In genomic region chr9:88219601-88220000, GRCh38 we compare ENCODE assay signal across 27 cellular contexts.
"Had no signal": no experiment of that assay in that cellular context is flagged by ENCODE, and none has a peak within 500 bp of the region (broad histone marks: within the 10 kb centered on the region; RNA-seq: fewer than 3 reads in every experiment).

No MANE protein-coding gene starts in this region.

- ATAC-seq: activated CD8-positive, alpha-beta T cell treated with anti-CD3 and anti-CD28 coated beads for 36 hours; natural killer cell; pancreas; psoas muscle; stimulated activated naive CD8-positive, alpha-beta T cell treated with anti-CD3 and anti-CD28 coated beads, Interleukin-15, Interleukin-2, amounts not matched to agents 100 U/mL and 50 U/mL, for 24 hours had no signal

- H3K4me1 ChIP-seq: ascending aorta, breast epithelium, colonic mucosa, esophagus squamous epithelium, pancreas, psoas muscle, thyroid gland had no signal

- H3K36me3 ChIP-seq: ascending aorta, breast epithelium, colonic mucosa, esophagus squamous epithelium, left ventricle myocardium inferior, pancreas, right atrium auricular region, thyroid gland, WERI-Rb-1 had no signal

- H3K36me3 Mint-ChIP-seq: activated naive CD4-positive, alpha-beta T cell treated with anti-CD3 and anti-CD28 coated beads, Interleukin-2, amount 50 U/mL, for 24 hours; natural killer cell had no signal

- H3K27me3 ChIP-seq: ascending aorta, breast epithelium, colonic mucosa, hepatocyte, pancreas, right atrium auricular region, thyroid gland had no signal

- H3K27ac ChIP-seq: ascending aorta, breast epithelium, colonic mucosa, esophagus squamous epithelium, hepatocyte, left ventricle myocardium inferior, pancreas, psoas muscle, right atrium auricular region, thyroid gland, WERI-Rb-1 had no signal

- H3K4me3 Mint-ChIP-seq: activated CD4-positive, alpha-beta T cell treated with anti-CD3 and anti-CD28 coated beads, Interleukin-2, amount 10 ng/mL, durations not matched to agents 7 days and 5 days; activated CD8-positive, alpha-beta T cell treated with anti-CD3 and anti-CD28 coated beads for 36 hours; activated naive CD4-positive, alpha-beta T cell treated with anti-CD3 and anti-CD28 coated beads, Interleukin-2, amount 50 U/mL, for 24 hours; central memory CD8-positive, alpha-beta T cell; endodermal cell; natural killer cell; T-helper 2 cell treated with Interferon-gamma antibody and Interleukin-4, amounts not matched to agents 5 μg/mL and 100 μg/mL, for 36 hours had no signal

- H3K4me3 ChIP-seq: ascending aorta, breast epithelium, colonic mucosa, esophagus squamous epithelium, hepatocyte, left ventricle myocardium inferior, pancreas, psoas muscle, right atrium auricular region, thyroid gland had no signal

- DNase-seq: activated CD4-positive, alpha-beta T cell treated with anti-CD3 and anti-CD28 coated beads, Interleukin-2, amount 10 ng/mL, durations not matched to agents 7 days and 5 days; activated CD4-positive, CD25-positive, alpha-beta regulatory T cell treated with anti-CD3 and anti-CD28 coated beads, Interleukin-2, amount 50 U/mL, for 72 hours; activated CD8-positive, alpha-beta T cell treated with anti-CD3 and anti-CD28 coated beads for 36 hours; activated gamma-delta T cell treated with Interleukin-2 at 50 U/mL for 16 hours; colonic mucosa; endodermal cell; esophagus squamous epithelium; foreskin melanocyte; kidney glomerular epithelial cell; left ventricle myocardium inferior; midbrain; natural killer cell; pancreas; psoas muscle; stimulated activated CD4-positive, alpha-beta T cell treated with anti-CD3 and anti-CD28 coated beads, Interleukin-12 subunit alpha, Interleukin-12 subunit beta, amount 100 ng/mL, for 4 hours; stimulated activated CD4-positive, alpha-beta T cell treated with anti-CD3 and anti-CD28 coated beads, Interleukin-4, amount 100 ng/mL, for 4 hours; stimulated activated naive CD8-positive, alpha-beta T cell treated with anti-CD3 and anti-CD28 coated beads, Interleukin-15, Interleukin-2, amounts not matched to agents 100 U/mL and 50 U/mL, for 24 hours; substantia nigra; thyroid gland; WERI-Rb-1 had no signal

- H3K4me2 ChIP-seq: hepatocyte had no signal

- H3K9me3 Mint-ChIP-seq: activated naive CD4-positive, alpha-beta T cell treated with anti-CD3 and anti-CD28 coated beads, Interleukin-2, amount 50 U/mL, for 24 hours; central memory CD8-positive, alpha-beta T cell; endodermal cell; natural killer cell; T-helper 2 cell treated with Interferon-gamma antibody and Interleukin-4, amounts not matched to agents 5 μg/mL and 100 μg/mL, for 36 hours had no signal

- H3K79me2 ChIP-seq: hepatocyte had no signal

- H2AFZ ChIP-seq: hepatocyte had no signal

- H3K27ac Mint-ChIP-seq: activated CD4-positive, alpha-beta T cell treated with anti-CD3 and anti-CD28 coated beads, Interleukin-2, amount 10 ng/mL, durations not matched to agents 7 days and 5 days; activated CD8-positive, alpha-beta T cell treated with anti-CD3 and anti-CD28 coated beads for 36 hours; activated naive CD4-positive, alpha-beta T cell treated with anti-CD3 and anti-CD28 coated beads, Interleukin-2, amount 50 U/mL, for 24 hours; endodermal cell; natural killer cell; T-helper 2 cell treated with Interferon-gamma antibody and Interleukin-4, amounts not matched to agents 5 μg/mL and 100 μg/mL, for 36 hours had no signal

- H3K4me1 Mint-ChIP-seq: activated CD4-positive, alpha-beta T cell treated with anti-CD3 and anti-CD28 coated beads, Interleukin-2, amount 10 ng/mL, durations not matched to agents 7 days and 5 days; activated naive CD4-positive, alpha-beta T cell treated with anti-CD3 and anti-CD28 coated beads, Interleukin-2, amount 50 U/mL, for 24 hours; central memory CD8-positive, alpha-beta T cell had no signal

- H3K9me3 ChIP-seq: ascending aorta, breast epithelium, colonic mucosa, esophagus squamous epithelium, left ventricle myocardium inferior, pancreas, psoas muscle, right atrium auricular region, thyroid gland had no signal

- H3K27me3 Mint-ChIP-seq: activated naive CD4-positive, alpha-beta T cell treated with anti-CD3 and anti-CD28 coated beads, Interleukin-2, amount 50 U/mL, for 24 hours had no signal
